ENCODE assay signal across 8 cellular contexts in the genomic region with DNA sequence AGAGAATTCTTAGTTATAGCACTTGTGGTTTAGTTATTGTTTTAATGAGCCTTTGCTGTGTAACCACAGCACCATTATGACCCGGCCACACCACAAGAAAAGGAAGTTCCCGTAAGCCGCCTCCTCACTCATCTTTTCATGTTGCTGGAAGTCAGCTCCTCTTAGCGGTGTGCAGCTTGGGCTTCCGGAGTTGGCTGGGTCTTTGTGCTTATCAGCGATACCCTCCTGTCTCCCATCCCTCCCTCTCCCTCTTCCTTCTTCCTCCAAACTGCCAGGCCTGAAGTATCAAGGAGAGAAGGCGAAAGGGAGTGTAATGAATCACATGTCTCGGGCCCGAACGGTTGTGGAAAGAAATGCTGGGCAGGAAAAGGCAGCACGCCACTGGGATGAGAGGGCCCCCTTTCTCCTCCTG.
A peak's percentile ranks its signal among the peaks of the same experiment; 100 is the strongest.
DNase-seq lines count a peak whose midpoint lies in the region; ATAC-seq, FAIRE-seq and TF ChIP-seq lines count a peak whose summit lies in the region.

No MANE protein-coding gene starts in this region.

- H3K9me2 ChIP-seq in GM23338 (ENCODE audit: insufficient read depth), result peaks cover 6% of the 10 kb centered on the region; the same call in 1 of the 2 replicates

- TF ChIP-seq POLR2A in NB4 (IDR thresholded peaks at IDR 0.05; ENCODE audit: extremely low read depth, insufficient read length), result no peak

- H3K4me3 Mint-ChIP-seq in GM23338, result no peak overlapping the region
- H3K4me3 Mint-ChIP-seq in activated naive CD4-positive, alpha-beta T cell treated with anti-CD3 and anti-CD28 coated beads for 36 hours, result peak overlapping the region; percentile 65
- H3K4me3 Mint-ChIP-seq in endodermal cell, result no peak overlapping the region

- H3K79me2 ChIP-seq in GM23338 (replicated peaks; ENCODE audit: insufficient read depth), result no peaks in the 10 kb centered on the region
- H3K79me2 ChIP-seq in mesendoderm (ENCODE audit: control insufficient read depth, insufficient read depth, low read length), result no peaks in the 10 kb centered on the region

- no CpG with 5 or more reads among the region's 11 CpGs for WGBS in mesendoderm (ENCODE audit: extremely low coverage, insufficient coverage, low lambda C conversion rate)
- 91 to 93% methylated on average over 9 to 11 of the region's 11 CpGs for WGBS in endodermal cell (ENCODE audit: insufficient coverage in 1 of 2, insufficient read length in 1 of 2), 2 experiments

- H3K9ac ChIP-seq in mesendoderm (ENCODE audit: low read length), result no peak overlapping the region
- H3K9ac ChIP-seq in kidney (ENCODE audit: low read length in 2 of 2), result no peak overlapping the region
- no peak overlapping the region for H3K9ac ChIP-seq in endodermal cell (ENCODE audit: extremely low read depth, low read length, poor library complexity, severe bottlenecking)

- H2AFZ ChIP-seq in GM23338, result peak overlapping the region; percentile 81

- H3K4me1 ChIP-seq in GM23338 (ENCODE audit: insufficient read depth) (peaks cover 18% of the 10 kb centered on the region), mesendoderm (ENCODE audit: control insufficient read depth, low read depth, low read length) (no peaks in the 10 kb centered on the region), kidney (ENCODE audit: control insufficient read depth in 1 of 2, insufficient read depth in 1 of 2, low read depth in 1 of 2, low read length in 2 of 2) (no peaks in the 10 kb centered on the region), endodermal cell (ENCODE audit: control insufficient read depth, insufficient read depth, low read length) (no peaks in the 10 kb centered on the region)

- CTCF ChIA-PET in activated naive CD4-positive, alpha-beta T cell treated with anti-CD3 and anti-CD28 coated beads for 36 hours (lab: Charles Lee), result no interaction called here

- FAIRE-seq in kidney (lab: Jason Lieb, UNC), result no peak

- no peaks in the 10 kb centered on the region for H3K79me1 ChIP-seq in mesendoderm (ENCODE audit: low read length)

- H3K23ac ChIP-seq in mesendoderm (ENCODE audit: low read length), result no peak overlapping the region

- ATAC-seq in GM18498 (IDR thresholded peaks at IDR 0.05; ENCODE audit: unreplicated experiment) (peak; percentile 81), GM23338 (no peak)

- H3K36me3 Mint-ChIP-seq in GM23338 (ENCODE audit: low read depth), result no peaks in the 10 kb centered on the region
- no peaks in the 10 kb centered on the region for H3K36me3 Mint-ChIP-seq in activated naive CD4-positive, alpha-beta T cell treated with anti-CD3 and anti-CD28 coated beads for 36 hours (ENCODE audit: low read depth)
- H3K36me3 Mint-ChIP-seq in endodermal cell (ENCODE audit: low read depth), result no peaks in the 10 kb centered on the region

- H2AK5ac ChIP-seq in mesendoderm (ENCODE audit: low read length), result no peak overlapping the region

- no peak overlapping the region for H2BK5ac ChIP-seq in mesendoderm (ENCODE audit: low read length)

- no peak overlapping the region for H4K5ac ChIP-seq in mesendoderm (ENCODE audit: low read length)

- H3K4me2 ChIP-seq in GM23338 (no peak overlapping the region), mesendoderm (ENCODE audit: low read length) (no peak overlapping the region)

- no peak overlapping the region for H3K4ac ChIP-seq in mesendoderm (ENCODE audit: low read depth, low read length)

- H3K27ac ChIP-seq in GM23338 (ENCODE audit: low read depth) (no peak overlapping the region), mesendoderm (ENCODE audit: low read depth, low read length) (no peak overlapping the region), kidney (ENCODE audit: low read depth in 2 of 2, low read length in 2 of 2) (no peak overlapping the region), endodermal cell (ENCODE audit: low read depth, low read length) (no peak overlapping the region)

- no peaks in the 10 kb centered on the region for H4K20me1 ChIP-seq in GM23338 (replicated peaks; ENCODE audit: insufficient read depth)

- TF ChIP-seq CTCF in GM23338 (conservative IDR thresholded peaks at IDR 0.05; ENCODE audit: low read depth in 2 of 2), result no peak
- no peak for TF ChIP-seq CTCF in NB4 (IDR thresholded peaks at IDR 0.05; ENCODE audit: low read depth, low read length)
- no peak for TF ChIP-seq CTCF in kidney (IDR thresholded peaks at IDR 0.05; ENCODE audit: borderline replicate concordance, extremely low read depth, insufficient read depth)
- TF ChIP-seq CTCF in endodermal cell (conservative IDR thresholded peaks at IDR 0.05), result no peak

- no peaks in the 10 kb centered on the region for H3K27me3 ChIP-seq in GM23338 (ENCODE audit: insufficient read depth)
- H3K27me3 ChIP-seq in mesendoderm (ENCODE audit: insufficient read depth, low read length, poor library complexity), result no peaks in the 10 kb centered on the region
- H3K27me3 ChIP-seq in endodermal cell (ENCODE audit: control insufficient read depth, insufficient read depth, low read length, poor library complexity, severe bottlenecking), result no peaks in the 10 kb centered on the region

- H3K4me3 ChIP-seq in GM23338 (no peak overlapping the region), NB4 (ENCODE audit: low read depth, low read length) (no peak overlapping the region), mesendoderm (ENCODE audit: low read length) (no peak overlapping the region), kidney (ENCODE audit: low read length in 2 of 2) (no peak overlapping the region), endodermal cell (ENCODE audit: low read length) (no peak overlapping the region)

- no peaks in the 10 kb centered on the region for H3F3A ChIP-seq in GM23338 (replicated peaks; ENCODE audit: low read depth)

- no peaks in the 10 kb centered on the region for H3K9me3 ChIP-seq in kidney (ENCODE audit: control insufficient read depth in 1 of 2, low read length in 2 of 2)
- H3K9me3 ChIP-seq in endodermal cell (ENCODE audit: control insufficient read depth, low read length), result no peaks in the 10 kb centered on the region

- H3K27me3 Mint-ChIP-seq in GM23338 (ENCODE audit: insufficient read depth, low read depth, poor library complexity) (peaks cover 3% of the 10 kb centered on the region), endodermal cell (ENCODE audit: insufficient read depth) (peaks cover 9% of the 10 kb centered on the region)
- H3K27me3 Mint-ChIP-seq in activated naive CD4-positive, alpha-beta T cell treated with anti-CD3 and anti-CD28 coated beads for 36 hours (ENCODE audit: low read depth), result peaks cover 76% of the 10 kb centered on the region

- no peak overlapping the region for H3K56ac ChIP-seq in mesendoderm (ENCODE audit: low read length)

- no peak overlapping the region for H3K18ac ChIP-seq in mesendoderm (ENCODE audit: low read length)

- H3K9me3 Mint-ChIP-seq in GM23338 (no peaks in the 10 kb centered on the region), endodermal cell (no peaks in the 10 kb centered on the region)
- H3K9me3 Mint-ChIP-seq in activated naive CD4-positive, alpha-beta T cell treated with anti-CD3 and anti-CD28 coated beads for 36 hours, result no peaks in the 10 kb centered on the region

- H2BK15ac ChIP-seq in mesendoderm (replicated peaks; ENCODE audit: low read depth), result no peak overlapping the region

- intact Hi-C loops in activated naive CD4-positive, alpha-beta T cell treated with anti-CD3 and anti-CD28 coated beads for 36 hours (cut with micrococcal nuclease), result loop anchor here (1.0 to 10.0 kb wide), 8 partner anchors 25 to 1772 kb away; a partner anchor contains a TSS
- intact Hi-C loops in kidney (cut with DNase I), result no loop called here

- no peak for DNase-seq in GM23338 (ENCODE audit: low spot score)
- DNase-seq in NB4 (ENCODE audit: low read depth), result peak; percentile 95
- DNase-seq in activated naive CD4-positive, alpha-beta T cell treated with anti-CD3 and anti-CD28 coated beads for 36 hours, result peak; percentile 88
- DNase-seq in stimulated activated CD4-positive, alpha-beta T cell treated with anti-CD3 and anti-CD28 coated beads, Interleukin-1b, Interleukin-23, amount 100 ng/mL, for 24 hours (ENCODE audit: low read depth in 4 of 4, low spot score in 1 of 4), result peak in 3 of 4 experiments; percentile 7 to 32 (median 18)
- DNase-seq in mesendoderm, result no peak
- DNase-seq in kidney, result no peak
- no peak for DNase-seq in endodermal cell

- H3K4me1 Mint-ChIP-seq in GM23338 (peaks cover 21% of the 10 kb centered on the region; the same call in 2 of the 3 replicates), endodermal cell (peaks cover 6% of the 10 kb centered on the region)
- H3K4me1 Mint-ChIP-seq in activated naive CD4-positive, alpha-beta T cell treated with anti-CD3 and anti-CD28 coated beads for 36 hours (ENCODE audit: low read depth), result peaks cover 31% of the 10 kb centered on the region

- no peak overlapping the region for H4K8ac ChIP-seq in mesendoderm (ENCODE audit: low read depth, low read length)

- H3K36me3 ChIP-seq in GM23338 (ENCODE audit: insufficient read depth) (no peaks in the 10 kb centered on the region), mesendoderm (ENCODE audit: control insufficient read depth, insufficient read depth, low read length) (no peaks in the 10 kb centered on the region), kidney (ENCODE audit: control insufficient read depth in 1 of 2, insufficient read depth in 2 of 2, low read length in 2 of 2) (no peaks in the 10 kb centered on the region), endodermal cell (ENCODE audit: control insufficient read depth, insufficient read depth, low read length) (no peaks in the 10 kb centered on the region)

- H3K27ac Mint-ChIP-seq in GM23338 (no peak overlapping the region), endodermal cell (no peak overlapping the region)
- no peak overlapping the region for H3K27ac Mint-ChIP-seq in activated naive CD4-positive, alpha-beta T cell treated with anti-CD3 and anti-CD28 coated beads for 36 hours

- H2BK120ac ChIP-seq in mesendoderm (ENCODE audit: low read depth, low read length), result no peak overlapping the region

TF ChIP-seq in GM23338, 12 proteins besides CTCF, POLR2A, EP300 and RAD21 (continues in another document):
- TF ChIP-seq ZNF331 (CRISPR knock-in tag; IDR thresholded peaks at IDR 0.05; ENCODE audit: low read depth), result no peak

Comparison
In these comparisons a context has a peak if more than half of its experiments do, and no peak if none do; other contexts are left out.
1. DNase-seq: peak in NB4 (single experiment), activated naive CD4-positive, alpha-beta T cell treated with anti-CD3 and anti-CD28 coated beads for 36 hours (single experiment) and stimulated activated CD4-positive, alpha-beta T cell treated with anti-CD3 and anti-CD28 coated beads, Interleukin-1b, Interleukin-23, amount 100 ng/mL, for 24 hours (3 of 4); none in GM23338 (single experiment), mesendoderm (single experiment), kidney (single experiment) and endodermal cell (single experiment).